Comparison of ENCODE assay signal across 8 cellular contexts in genomic region chr14:77027538-77028383, GRCh38. TPM values are rescaled to one million over a fixed set of nuclear protein-coding genes. Genes with fewer than 3 reads are reported as not detected.
A peak's percentile ranks its signal among the peaks of the same experiment; 100 is the strongest.
DNase-seq lines count a peak whose midpoint lies in the region; ATAC-seq and TF ChIP-seq lines count a peak whose summit lies in the region.

No MANE protein-coding gene starts in this region.

- H3K9ac ChIP-seq in mammary epithelial cell (ENCODE audit: insufficient read depth, low read length) = peak overlapping the region; percentile 83

- peak overlapping the region; percentile 56 to 88 (median 79) for H3K4me3 ChIP-seq in mammary epithelial cell (replicated peaks in 1 of 3; ENCODE audit: insufficient read depth in 1 of 3, low read depth in 2 of 3, low read length in 3 of 3)

- H3K27ac ChIP-seq in mammary epithelial cell (ENCODE audit: insufficient read depth, low read depth, low read length) = peak overlapping the region; percentile 81

- no peaks in the 10 kb centered on the region for H3K27me3 ChIP-seq in mammary epithelial cell (ENCODE audit: insufficient read depth, low read length)

- TF ChIP-seq RAD21 in Ishikawa (IDR thresholded peaks at IDR 0.05; ENCODE audit: low read depth) = no peak

- dilution Hi-C loops in mammary epithelial cell (cut with HindIII; ENCODE audit: low sequenced_read_pairs) = no loop called here

- H4K20me1 ChIP-seq in mammary epithelial cell (ENCODE audit: insufficient read depth, low read length) = peaks cover 4% of the 10 kb centered on the region

- peaks cover 44% of the 10 kb centered on the region for H3K79me2 ChIP-seq in mammary epithelial cell (ENCODE audit: insufficient read depth, low read length)

- TF ChIP-seq CTCF in GM10248 (IDR thresholded peaks at IDR 0.05; ENCODE audit: control extremely low read depth, extremely low read depth, low read depth, missing control alignments) (peak; percentile 28), mammary epithelial cell (conservative IDR thresholded peaks at IDR 0.05 in 1 of 2, IDR thresholded peaks at IDR 0.05 in 1 of 2; ENCODE audit: extremely low read depth in 1 of 2, insufficient read depth in 1 of 2, low read depth in 1 of 2, low read length in 2 of 2) (peak in 1 of 2 donors; percentile 35)

- peaks cover 53% of the 10 kb centered on the region for H3K4me1 ChIP-seq in mammary epithelial cell (ENCODE audit: insufficient read depth, low read length)

- DNase-seq in GM10248 (ENCODE audit: extremely low spot score) (peak; percentile 82), UCSD-AML1 (lab: John Stamatoyannopoulos, UW; ENCODE audit: unreplicated experiment) (peak; percentile 72), mammary epithelial cell (peak; percentile 56), islet precursor cell (peak; percentile 79), SKM-1 treated with dmso at 0.1 percent for 144 hours (lab: John Stamatoyannopoulos, UW; ENCODE audit: unreplicated experiment) (no peak)
- DNase-seq in stimulated activated CD4-positive, alpha-beta T cell treated with anti-CD3 and anti-CD28 coated beads, Interleukin-1b, Interleukin-23, amount 100 ng/mL, for 4 hours (ENCODE audit: low read depth in 2 of 2) = peak; percentile 53

- peak; percentile 30 for ATAC-seq in GM21619 (IDR thresholded peaks at IDR 0.05; ENCODE audit: unreplicated experiment)

- BruUV-seq in mammary epithelial cell (replicated peaks; lab: Mats Ljungman, UMichigan) = TSS peak; percentile 27

- no peak for TF ChIP-seq EP300 in Ishikawa (IDR thresholded peaks at IDR 0.05; ENCODE audit: borderline replicate concordance)

- H3K9me3 ChIP-seq in mammary epithelial cell (replicated peaks; ENCODE audit: insufficient read depth, low read length) = no peaks in the 10 kb centered on the region

- H3K4me2 ChIP-seq in mammary epithelial cell (ENCODE audit: insufficient read depth, low read depth, low read length) = peak overlapping the region; percentile 98

- in situ Hi-C loops in mammary epithelial cell (cut with MboI; ENCODE audit: low sequenced_read_pairs in 2 of 2) = no loop called here

- POLR2A ChIA-PET in GM10248 (lab: Yijun Ruan, JAX) = interaction anchor here (0.8 kb wide), 1 partner anchor 66 kb away, joined by 3 read pairs; no protein-coding TSS in a partner anchor

- CTCF ChIA-PET in GM10248 (lab: Yijun Ruan, JAX) (interaction anchor here (0.7 to 2.2 kb wide), 7 partner anchors 9 to 115 kb away, joined by 3 to 9 read pairs (median 3); no protein-coding TSS in a partner anchor), mammary epithelial cell (lab: Charles Lee; ENCODE audit: low non-redundant PET) (interaction anchor here (0.6 kb wide), 2 partner anchors 25 to 115 kb away, joined by 3 to 6 read pairs; no protein-coding TSS in a partner anchor)

- H2AFZ ChIP-seq in mammary epithelial cell (ENCODE audit: low read depth, low read length) = peak overlapping the region; percentile 78

- peaks cover 9% of the 10 kb centered on the region for H3K36me3 ChIP-seq in mammary epithelial cell (ENCODE audit: insufficient read depth, low read length)

- intact Hi-C loops in mammary epithelial cell (cut with micrococcal nuclease) = loop anchor here (1.0 kb wide), 6 partner anchors 18 to 151 kb away; no protein-coding TSS in a partner anchor

- WGBS in mammary epithelial cell (ENCODE audit: low coverage, missing lambda C conversion rate) = 0% methylated on average over 10 of the region's 81 CpGs

TF ChIP-seq in Ishikawa, 13 proteins besides CTCF, POLR2A, EP300 and RAD21:
- TF ChIP-seq REST (IDR thresholded peaks at IDR 0.05; ENCODE audit: low read depth) (no peak), CREB1 (IDR thresholded peaks at IDR 0.05; ENCODE audit: low read depth) (no peak), TAF1 (IDR thresholded peaks at IDR 0.05; ENCODE audit: low read depth) (no peak), MAX (IDR thresholded peaks at IDR 0.05) (no peak; the same call in none of the 2 replicates), TEAD4 (IDR thresholded peaks at IDR 0.05) (no peak), ZBTB7A (IDR thresholded peaks at IDR 0.05; ENCODE audit: low read depth) (peak; percentile 81), FOXM1 (IDR thresholded peaks at IDR 0.05; ENCODE audit: borderline replicate concordance, low read depth) (no peak), USF1 (IDR thresholded peaks at IDR 0.05) (no peak), NFIC (IDR thresholded peaks at IDR 0.05) (no peak), CEBPB (IDR thresholded peaks at IDR 0.05) (no peak; the same call in 1 of the 2 replicates), TCF12 (IDR thresholded peaks at IDR 0.05; ENCODE audit: low read depth) (no peak), YY1 (IDR thresholded peaks at IDR 0.05; ENCODE audit: low read depth) (peak; percentile 51), EGR1 (IDR thresholded peaks at IDR 0.05) (peak; percentile 53; the same call in 1 of the 2 replicates)

RNA-seq across cellular contexts. Expression of gene IRF2BPL, which starts 0.7 kb away (rescaled TPM):
- 10 to 100 TPM; 41.3 to 49.4 TPM for total RNA-seq in mammary epithelial cell
- polyA plus RNA-seq in mammary epithelial cell = 14.0 TPM
- polyA minus RNA-seq in mammary epithelial cell = 13.7 TPM
